ENCODE assay signal across 7 cellular contexts in genomic region chr3:65751123-65751700, GRCh38.
DNase-seq lines count a peak whose midpoint lies in the region; FAIRE-seq and TF ChIP-seq lines count a peak whose summit lies in the region.

No MANE protein-coding gene starts in this region.

- H3K9me3 Mint-ChIP-seq in progenitor cell of endocrine pancreas (ENCODE audit: low read depth) = no peaks in the 10 kb centered on the region

- POLR2A ChIA-PET in HEK293T (lab: Yijun Ruan, JAX) = no interaction called here

- CTCF ChIA-PET in HEK293T (lab: Yijun Ruan, JAX) = interaction anchor here (0.7 to 1.3 kb wide), 7 partner anchors 8 to 155 kb away, joined by 3 to 8 read pairs (median 3); no protein-coding TSS in a partner anchor

- FAIRE-seq in GM19239 (lab: Jason Lieb, UNC) = no peak

- in situ Hi-C loops in G401 (cut with HindIII; ENCODE audit: low sequenced_read_pairs) = no loop called here

- H3K36me3 Mint-ChIP-seq in progenitor cell of endocrine pancreas (ENCODE audit: insufficient read depth) = peaks cover 2% of the 10 kb centered on the region

- peaks cover 5% of the 10 kb centered on the region for H3K4me1 Mint-ChIP-seq in progenitor cell of endocrine pancreas (ENCODE audit: low read depth)

- H3K27me3 Mint-ChIP-seq in progenitor cell of endocrine pancreas = no peaks in the 10 kb centered on the region

- intact Hi-C loops in head of caudate nucleus (cut with DNase I) = no loop called here

- no peak overlapping the region for H3K27ac Mint-ChIP-seq in progenitor cell of endocrine pancreas

- DNase-seq in G401 (ENCODE audit: low spot score) = peak; percentile 52
- DNase-seq in HEK293T (ENCODE audit: extremely low spot score) = peak; percentile 63
- peak; percentile 21 for DNase-seq in SW480 (ENCODE audit: low spot score)
- peak; percentile 59 to 94 (median 84) for DNase-seq in head of caudate nucleus
- peak; percentile 30 for DNase-seq in progenitor cell of endocrine pancreas (ENCODE audit: low spot score, unreplicated experiment)
- no peak for DNase-seq in GM19239 (ENCODE audit: insufficient read length, low spot score)
- DNase-seq in NCI-H187 treated with DMSO at 0.1 percent for 48 hours (lab: John Stamatoyannopoulos, UW) = no peak

- no peak overlapping the region for H3K4me3 Mint-ChIP-seq in progenitor cell of endocrine pancreas (ENCODE audit: low read depth)

- peak; percentile 78 for TF ChIP-seq CTCF in progenitor cell of endocrine pancreas (IDR thresholded peaks at IDR 0.05; ENCODE audit: unreplicated experiment)

TF ChIP-seq in HEK293T, 16 proteins besides CTCF, POLR2A, EP300 and RAD21:
- TF ChIP-seq PKNOX1 (IDR thresholded peaks at IDR 0.05) = no peak

Comparison
In these comparisons a context has a peak if more than half of its experiments do, and no peak if none do; other contexts are left out.
1. DNase-seq: peak in G401 (single experiment), HEK293T (single experiment), SW480 (single experiment), head of caudate nucleus (42 of 42) and progenitor cell of endocrine pancreas (single experiment); none in GM19239 (single experiment) and NCI-H187 treated with DMSO at 0.1 percent for 48 hours (single experiment).